8 cellular contexts compared by ENCODE assay signal in the genomic region with DNA sequence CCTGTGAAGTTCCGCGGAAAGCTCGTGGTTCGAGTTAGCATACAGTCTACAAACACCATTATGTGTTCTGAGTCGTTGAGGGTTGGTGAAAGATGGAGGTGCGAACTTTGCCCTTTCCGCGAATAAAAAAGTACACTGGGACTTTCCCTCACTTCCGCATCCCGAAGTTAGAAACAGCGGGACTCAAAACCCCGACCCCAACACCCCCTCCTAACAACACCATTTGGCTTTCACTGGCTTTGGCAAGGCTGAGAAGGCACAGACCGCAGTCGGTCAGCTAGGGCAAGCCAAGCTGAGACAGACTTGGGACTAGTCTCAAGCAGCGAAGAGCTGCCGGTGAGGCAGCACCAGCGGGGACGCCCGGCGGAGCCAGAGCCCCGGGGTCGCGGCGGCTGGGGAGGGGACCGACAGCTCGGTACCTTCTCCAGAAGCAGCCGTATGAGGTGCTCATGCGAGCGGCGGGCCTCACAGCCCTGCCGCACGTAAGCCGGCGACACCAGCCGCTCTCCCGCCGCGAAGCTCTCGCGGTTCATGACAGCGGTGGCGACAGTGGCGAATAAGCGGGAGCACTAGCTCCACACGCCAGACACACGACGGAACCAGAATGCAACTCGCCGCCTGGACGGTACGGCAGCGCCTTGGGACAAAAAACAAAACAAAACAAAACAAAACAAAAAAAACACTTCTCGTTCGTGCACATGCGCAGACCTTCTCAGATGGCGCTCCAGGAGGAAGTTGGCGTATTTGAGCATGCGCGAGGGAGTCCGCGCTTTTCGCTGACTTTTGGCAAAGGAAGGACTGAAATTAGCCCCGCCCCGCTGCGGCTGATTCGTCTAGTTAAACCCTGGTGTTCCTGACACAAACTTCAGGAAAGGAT. TPM values are rescaled to one million over a fixed set of nuclear protein-coding genes. Genes with fewer than 3 reads are reported as not detected.
DNase-seq lines count a peak whose midpoint lies in the region; ATAC-seq and TF ChIP-seq lines count a peak whose summit lies in the region.

Gene SEPSECS, minus strand, starts transcription at position 613 of the 877 bp plus-strand sequence. Its CDS starts 80 bp downstream, at position 533.

- TF ChIP-seq CTCF in GM13976 (IDR thresholded peaks at IDR 0.05; ENCODE audit: borderline replicate concordance, control extremely low read depth, extremely low read depth, insufficient read depth, missing control alignments) (no peak), upper lobe of right lung (IDR thresholded peaks at IDR 0.05) (no peak)

- peak within 1 kb of the TSS; percentile 98 for H3K27ac ChIP-seq in upper lobe of right lung

- in situ Hi-C loops in GM13976 (cut with MboI; ENCODE audit: low sequenced_read_pairs, unreplicated experiment), result no loop called here

- H3K36me3 ChIP-seq in upper lobe of right lung, result no peaks in the 10 kb centered on the region

- intact Hi-C loops in T-helper 1 cell treated with Interleukin-12 subunit alpha and Interleukin-12 subunit beta and Interleukin-4 antibody, amounts not matched to agents 30 ng/mL and 1 ng/mL, for 36 hours (cut with micrococcal nuclease), result loop anchor here (1.0 to 5.0 kb wide), 13 partner anchors 37 to 1700 kb away; partner anchors contain the start of genes ANAPC4, DHX15, PI4K2B and SEL1L3
- intact Hi-C loops in left cardiac atrium (cut with DNase I) (no loop called here), posterior vena cava (cut with DNase I) (no loop called here), upper lobe of right lung (cut with DNase I) (no loop called here)

- peak; percentile 85 for DNase-seq in GM13976 (ENCODE audit: low spot score)
- DNase-seq in NCI-H146 treated with DMSO at 0.1 percent for 48 hours (lab: John Stamatoyannopoulos, UW; ENCODE audit: unreplicated experiment), result peak; percentile 92
- peak; percentile 95 for DNase-seq in amniotic stem cell (lab: John Stamatoyannopoulos, UW)
- DNase-seq in left cardiac atrium, result peak; percentile 99
- peak; percentile 99 for DNase-seq in posterior vena cava (ENCODE audit: low spot score)
- DNase-seq in upper lobe of right lung, result peak; percentile 98

- H3K4me3 ChIP-seq in upper lobe of right lung, result peak within 1 kb of the TSS; percentile 96

- H3K9me3 ChIP-seq in upper lobe of right lung, result no peaks in the 10 kb centered on the region

- ATAC-seq in HG02870 (IDR thresholded peaks at IDR 0.05; ENCODE audit: unreplicated experiment), result peak; percentile 81
- ATAC-seq in left cardiac atrium, result peak; percentile 93 to 96
- ATAC-seq in upper lobe of right lung, result peak; percentile 92

- peaks cover 24% of the 10 kb centered on the region for H3K4me1 ChIP-seq in upper lobe of right lung

- no peaks in the 10 kb centered on the region for H3K27me3 ChIP-seq in upper lobe of right lung

RNA-seq across cellular contexts. Expression of gene SEPSECS, which starts in this region (rescaled TPM):
- total RNA-seq in T-helper 1 cell treated with Interleukin-12 subunit alpha and Interleukin-12 subunit beta and Interleukin-4 antibody, amounts not matched to agents 30 ng/mL and 1 ng/mL, for 36 hours, result 15.9 and 16.8 TPM in 2 replicates
- total RNA-seq in left cardiac atrium (1 to 10 TPM; 3.5 to 4.4 TPM), posterior vena cava (1 to 10 TPM; 5.8 to 5.9 TPM), upper lobe of right lung (8.5 TPM)

Comparison
In these comparisons a context has a peak if more than half of its experiments do, and no peak if none do; other contexts are left out.
1. Peak in every context shown above with its lines: DNase-seq, ATAC-seq, H3K4me3 ChIP-seq and H3K27ac ChIP-seq.